ENCODE assay signal across 25 cellular contexts in genomic region chr10:6404127-6405072, GRCh38.
"Had no signal": no experiment of that assay in that cellular context is flagged by ENCODE, and none has a peak within 500 bp of the region (broad histone marks: within the 10 kb centered on the region; RNA-seq: fewer than 3 reads in every experiment).

No MANE protein-coding gene starts in this region.

- H3K4me3 Mint-ChIP-seq: activated CD4-positive, alpha-beta T cell treated with anti-CD3 and anti-CD28 coated beads for 36 hours; activated naive CD8-positive, alpha-beta T cell treated with anti-CD3 and anti-CD28 coated beads for 36 hours; endodermal cell; mesothelial cell of epicardium; neural crest cell had no signal

- H3K27me3 ChIP-seq: brain microvascular endothelial cell, esophagus muscularis mucosa, pancreas had no signal

- H3K27ac ChIP-seq: brain microvascular endothelial cell, esophagus muscularis mucosa, heart right ventricle, pancreas, prostate gland had no signal

- H3K36me3 Mint-ChIP-seq: mesothelial cell of epicardium, naive B cell had no signal

- FAIRE-seq: astrocyte, pancreas, urothelium cell line had no signal

- H3K4me1 ChIP-seq: prostate gland had no signal

- DNase-seq: activated CD4-positive, alpha-beta T cell treated with anti-CD3 and anti-CD28 coated beads for 36 hours; activated CD4-positive, alpha-beta T cell treated with anti-CD3 and anti-CD28 coated beads, Interleukin-2, amount 50 U/mL, for 48 hours; activated CD4-positive, CD25-positive, alpha-beta regulatory T cell; activated CD8-positive, alpha-beta memory T cell treated with anti-CD3 and anti-CD28 coated beads for 24 hours; activated gamma-delta T cell treated with Interleukin-2 at 50 U/mL for 16 hours; activated naive CD8-positive, alpha-beta T cell treated with anti-CD3 and anti-CD28 coated beads for 36 hours; amniotic stem cell; brain microvascular endothelial cell; endodermal cell; foreskin melanocyte; heart right ventricle; naive B cell; nucleus accumbens; pancreas; stimulated activated CD4-positive, alpha-beta T cell treated with anti-CD3 and anti-CD28 coated beads, Interleukin-2, amount 100 ng/mL, for 24 hours; stimulated activated naive CD8-positive, alpha-beta T cell treated with anti-CD3 and anti-CD28 coated beads, Interleukin-15, Interleukin-2, amounts not matched to agents 100 U/mL and 50 U/mL, for 24 hours; trophoblast cell had no signal

- H3K27ac Mint-ChIP-seq: activated CD4-positive, alpha-beta T cell treated with anti-CD3 and anti-CD28 coated beads for 36 hours; activated naive CD8-positive, alpha-beta T cell treated with anti-CD3 and anti-CD28 coated beads for 36 hours; endodermal cell; mesothelial cell of epicardium had no signal

- H3K4me2 ChIP-seq: smooth muscle cell had no signal

- H3K4me3 ChIP-seq: esophagus muscularis mucosa, heart right ventricle, pancreas, prostate gland, smooth muscle cell, thoracic aorta had no signal

- H3K9me3 Mint-ChIP-seq: activated naive CD8-positive, alpha-beta T cell treated with anti-CD3 and anti-CD28 coated beads for 36 hours; endodermal cell; mesothelial cell of epicardium; naive B cell; neural crest cell had no signal

- ATAC-seq: activated CD4-positive, alpha-beta T cell treated with anti-CD3 and anti-CD28 coated beads for 36 hours; heart right ventricle; pancreas; stimulated activated naive CD8-positive, alpha-beta T cell treated with anti-CD3 and anti-CD28 coated beads, Interleukin-15, Interleukin-2, amounts not matched to agents 100 U/mL and 50 U/mL, for 24 hours had no signal

- H3K9me3 ChIP-seq: esophagus muscularis mucosa, heart right ventricle, pancreas, prostate gland, thoracic aorta had no signal

- H3K36me3 ChIP-seq: brain microvascular endothelial cell, esophagus muscularis mucosa, heart right ventricle, pancreas, prostate gland, thoracic aorta had no signal
